ENCODE assay signal across 1 cellular context in the genomic region with DNA sequence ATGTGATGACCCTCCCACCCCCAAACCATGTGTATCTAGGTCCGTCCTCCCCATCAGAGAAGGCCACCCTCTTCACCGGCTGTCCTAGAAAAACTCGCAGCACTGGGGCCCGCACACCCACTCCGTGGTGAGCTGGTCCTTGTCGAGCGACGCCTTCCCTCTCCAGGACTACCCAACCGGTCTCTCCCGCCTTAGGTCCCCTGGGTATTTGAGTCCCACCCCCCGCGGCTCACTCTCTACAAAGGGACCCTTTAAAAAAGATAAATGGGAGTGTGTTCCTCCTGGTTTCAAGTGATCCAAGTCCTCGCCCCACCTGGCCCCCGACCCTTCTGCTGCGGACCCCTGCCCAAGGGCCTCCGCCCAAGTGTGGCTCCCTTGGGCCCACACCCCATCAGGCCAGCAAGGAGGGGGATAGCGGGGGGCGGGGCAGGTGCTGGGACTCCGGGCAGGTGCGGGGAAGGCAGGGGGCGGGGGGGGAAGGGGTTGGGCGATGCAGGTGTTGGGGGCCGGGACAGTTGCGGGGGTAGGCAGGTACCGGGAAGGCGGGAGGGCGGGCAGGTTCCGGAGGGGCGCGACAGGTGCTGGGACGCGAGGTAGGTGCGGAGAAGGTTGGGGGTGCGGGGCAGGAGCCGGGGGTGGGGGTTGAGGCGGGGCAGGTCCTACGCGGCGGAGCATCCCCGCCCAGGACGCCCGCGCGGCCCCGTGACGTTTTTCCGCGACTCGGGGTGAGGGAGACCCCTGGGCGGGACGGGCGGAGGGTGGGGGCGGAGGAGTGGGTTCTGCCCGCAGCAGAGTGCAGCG.
TF ChIP-seq lines count a peak whose summit lies in the region.

No MANE protein-coding gene starts in this region.

TF ChIP-seq in SK-N-SH, 30 proteins besides CTCF, POLR2A, EP300 and RAD21 (continued from another document):
- TF ChIP-seq, protein P1, sequence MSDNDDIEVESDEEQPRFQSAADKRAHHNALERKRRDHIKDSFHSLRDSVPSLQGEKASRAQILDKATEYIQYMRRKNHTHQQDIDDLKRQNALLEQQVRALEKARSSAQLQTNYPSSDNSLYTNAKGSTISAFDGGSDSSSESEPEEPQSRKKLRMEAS (IDR thresholded peaks at IDR 0.05; ENCODE audit: low read depth): no peak
- TF ChIP-seq EZH2phosphoT487 (IDR thresholded peaks at IDR 0.05; ENCODE audit: borderline replicate concordance, low read depth): no peak
- no peak for TF ChIP-seq TAF1 (IDR thresholded peaks at IDR 0.05; ENCODE audit: borderline replicate concordance, low read depth, low read length)
- TF ChIP-seq FOXJ3 (CRISPR knock-in tag; IDR thresholded peaks at IDR 0.05): no peak
- TF ChIP-seq MXI1 (IDR thresholded peaks at IDR 0.05; ENCODE audit: low read depth, low read length): no peak
- no peak for TF ChIP-seq NFIC (IDR thresholded peaks at IDR 0.05; ENCODE audit: borderline replicate concordance)
- no peak for TF ChIP-seq IRF3 (IDR thresholded peaks at IDR 0.05; ENCODE audit: low read depth, low read length)
- no peak for TF ChIP-seq RXRA (IDR thresholded peaks at IDR 0.05; ENCODE audit: borderline replicate concordance, low read depth)
- no peak for TF ChIP-seq MEF2A (IDR thresholded peaks at IDR 0.05; ENCODE audit: borderline replicate concordance, low read depth)
TF ChIP-seq in SK-N-SH: peak in this region for 0.
